Comparison of ENCODE assay signal across 22 cellular contexts in genomic region chr11:10594407-10594806, GRCh38. TPM values are rescaled to one million over a fixed set of nuclear protein-coding genes. Genes with fewer than 3 reads are reported as not detected.
DNase-seq lines count a peak whose midpoint lies in the region; ATAC-seq, FAIRE-seq and TF ChIP-seq lines count a peak whose summit lies in the region.
"Had no signal": no experiment of that assay in that cellular context is flagged by ENCODE, and none has a peak within 500 bp of the region (broad histone marks: within the 10 kb centered on the region; RNA-seq: fewer than 3 reads in every experiment).

No MANE protein-coding gene starts in this region.

- ATAC-seq in activated naive CD4-positive, alpha-beta T cell treated with anti-CD3 and anti-CD28 coated beads, Interleukin-2, amount 50 U/mL, for 72 hours = peak; percentile 66 to 96
- ATAC-seq in aorta (ENCODE audit: low FRiP score) (no peak), HG03135 (IDR thresholded peaks at IDR 0.05; ENCODE audit: unreplicated experiment) (no peak)
- ATAC-seq: left colon had no signal

- no peaks in the 10 kb centered on the region for H3K27me3 Mint-ChIP-seq in activated naive CD4-positive, alpha-beta T cell treated with anti-CD3 and anti-CD28 coated beads for 36 hours (ENCODE audit: low read depth)

- DNase-seq in activated naive CD4-positive, alpha-beta T cell treated with anti-CD3 and anti-CD28 coated beads, Interleukin-2, amount 50 U/mL, for 72 hours (ENCODE audit: low spot score in 2 of 2) = no peak
- no peak for DNase-seq in activated naive CD4-positive, alpha-beta T cell treated with anti-CD3 and anti-CD28 coated beads for 36 hours
- DNase-seq in ascending aorta (ENCODE audit: low spot score in 2 of 2) (no peak), keratinocyte (ENCODE audit: low read depth, low spot score) (peak; percentile 80), aorta (no peak), NCI-H1048 (lab: John Stamatoyannopoulos, UW) (no peak), DMS79 (lab: John Stamatoyannopoulos, UW) (no peak)
- DNase-seq: activated naive CD4-positive, alpha-beta T cell treated with Interleukin-2 at 50 U/mL for 16 hours; endodermal cell; foreskin fibroblast; left colon; NCI-H2029; nephron progenitor cell; posterior cingulate gyrus; Right ventricle myocardium superior; stimulated activated CD4-positive, alpha-beta T cell treated with anti-CD3 and anti-CD28 coated beads, Interleukin-1b, Interleukin-23, amount 100 ng/mL, for 48 hours; SW 1271; uterus had no signal

- H3K4me2 ChIP-seq in keratinocyte (ENCODE audit: control insufficient read depth, extremely low read depth, insufficient read depth, low read depth, low read length) = peak overlapping the region; percentile 71
- H3K4me2 ChIP-seq: KMS-11 had no signal

- no peaks in the 10 kb centered on the region for H3K36me3 Mint-ChIP-seq in activated naive CD4-positive, alpha-beta T cell treated with anti-CD3 and anti-CD28 coated beads, Interleukin-2, amount 50 U/mL, for 72 hours
- H3K36me3 Mint-ChIP-seq in activated naive CD4-positive, alpha-beta T cell treated with anti-CD3 and anti-CD28 coated beads for 36 hours (ENCODE audit: low read depth) = no peaks in the 10 kb centered on the region
- H3K36me3 Mint-ChIP-seq: mesothelial cell of epicardium had no signal

- dilution Hi-C loops in keratinocyte (cut with MboI; ENCODE audit: extremely low pct_ligation_motif_present, low sequenced_read_pairs) = no loop called here

- no peaks in the 10 kb centered on the region for H3K9me1 ChIP-seq in keratinocyte (ENCODE audit: control insufficient read depth, extremely low read depth, insufficient read depth, low read length)

- H3K4me3 Mint-ChIP-seq in activated naive CD4-positive, alpha-beta T cell treated with anti-CD3 and anti-CD28 coated beads for 36 hours = no peak overlapping the region
- H3K4me3 Mint-ChIP-seq: endodermal cell, mesothelial cell of epicardium, nephron progenitor cell had no signal

- peak; percentile 91 for FAIRE-seq in keratinocyte (lab: Jason Lieb, UNC)

- 86 to 90% methylated on average over 4 of the region's 4 CpGs for WGBS in aorta, 2 donors

- H3K36me3 ChIP-seq in ascending aorta (peaks cover 64 to 74% of the 10 kb centered on the region in 2 donors), keratinocyte (ENCODE audit: control insufficient read depth in 2 of 2, extremely low read depth in 1 of 2, insufficient read depth in 2 of 2, low read length in 2 of 2) (no peaks in the 10 kb centered on the region), aorta (ENCODE audit: control insufficient read depth in 1 of 2, insufficient read depth in 2 of 2, low read length in 1 of 2) (peaks cover 11 to 24% of the 10 kb centered on the region in 2 donors)
- H3K36me3 ChIP-seq: uterus had no signal

- H3K27ac ChIP-seq in ascending aorta = peak overlapping the region; percentile 93 to 95
- peak overlapping the region; percentile 100 for H3K27ac ChIP-seq in keratinocyte (ENCODE audit: control insufficient read depth, insufficient read depth, low read length)
- peak overlapping the region; percentile 35 to 61 for H3K27ac ChIP-seq in aorta (ENCODE audit: low read depth in 1 of 2, low read length in 2 of 2)
- H3K27ac ChIP-seq: KMS-11, uterus had no signal

- intact Hi-C loops in activated naive CD4-positive, alpha-beta T cell treated with anti-CD3 and anti-CD28 coated beads for 36 hours (cut with micrococcal nuclease) = no loop called here
- intact Hi-C loops in ascending aorta (cut with DNase I) = no loop called here
- intact Hi-C loops in aorta (cut with DNase I) = no loop called here

- H3K4me1 Mint-ChIP-seq in activated naive CD4-positive, alpha-beta T cell treated with anti-CD3 and anti-CD28 coated beads for 36 hours (ENCODE audit: low read depth) = no peaks in the 10 kb centered on the region

- peak overlapping the region; percentile 62 for H3K9ac ChIP-seq in keratinocyte (ENCODE audit: control insufficient read depth, extremely low read depth, insufficient read depth, low read length)
- H3K9ac ChIP-seq: KMS-11 had no signal

- no peak overlapping the region for H3K27ac Mint-ChIP-seq in activated naive CD4-positive, alpha-beta T cell treated with anti-CD3 and anti-CD28 coated beads, Interleukin-2, amount 50 U/mL, for 72 hours
- no peak overlapping the region for H3K27ac Mint-ChIP-seq in activated naive CD4-positive, alpha-beta T cell treated with anti-CD3 and anti-CD28 coated beads for 36 hours
- H3K27ac Mint-ChIP-seq: endodermal cell, mesothelial cell of epicardium, nephron progenitor cell had no signal

- H3K27me3 ChIP-seq in ascending aorta (no peaks in the 10 kb centered on the region), keratinocyte (ENCODE audit: control insufficient read depth, extremely low read depth, insufficient read depth, low read length) (no peaks in the 10 kb centered on the region), aorta (ENCODE audit: control insufficient read depth in 1 of 2, insufficient read depth in 2 of 2, low read length in 1 of 2) (no peaks in the 10 kb centered on the region)
- H3K27me3 ChIP-seq: uterus had no signal

- CTCF ChIA-PET in activated naive CD4-positive, alpha-beta T cell treated with anti-CD3 and anti-CD28 coated beads for 36 hours (lab: Charles Lee) = no interaction called here

- no peaks in the 10 kb centered on the region for H3K9me3 ChIP-seq in ascending aorta
- peaks cover 2% of the 10 kb centered on the region for H3K9me3 ChIP-seq in keratinocyte (ENCODE audit: control insufficient read depth, low read depth, low read length)
- H3K9me3 ChIP-seq in aorta (ENCODE audit: control insufficient read depth, low read length) = no peaks in the 10 kb centered on the region
- H3K9me3 ChIP-seq: uterus had no signal

- H3K4me3 ChIP-seq in ascending aorta (no peak overlapping the region), keratinocyte (ENCODE audit: control insufficient read depth in 2 of 3, extremely low read depth in 1 of 3, insufficient read depth in 2 of 3, low read depth in 1 of 3, low read length in 3 of 3) (no peak overlapping the region), aorta (ENCODE audit: low read length in 2 of 2) (no peak overlapping the region)
- H3K4me3 ChIP-seq: uterus had no signal

- H3K4me1 ChIP-seq in ascending aorta (peaks cover 17 to 28% of the 10 kb centered on the region in 2 donors), keratinocyte (ENCODE audit: control insufficient read depth, extremely low read depth, insufficient read depth, low read length) (peaks cover 41% of the 10 kb centered on the region), aorta (ENCODE audit: control insufficient read depth in 1 of 2, insufficient read depth in 2 of 2, low read length in 2 of 2) (peaks cover 1 to 2% of the 10 kb centered on the region in 2 donors)
- H3K4me1 ChIP-seq: uterus had no signal

- no peaks in the 10 kb centered on the region for H4K20me1 ChIP-seq in keratinocyte (ENCODE audit: control insufficient read depth, extremely low read depth, insufficient read depth, low read length)

- TF ChIP-seq CTCF in ascending aorta (IDR thresholded peaks at IDR 0.05) (no peak), keratinocyte (optimal IDR thresholded peaks at IDR 0.05 in 1 of 3, IDR thresholded peaks at IDR 0.05 in 1 of 3, conservative IDR thresholded peaks at IDR 0.05 in 1 of 3; ENCODE audit: extremely low read depth in 1 of 3, insufficient read depth in 2 of 3, low read length in 3 of 3) (no peak)

- no peaks in the 10 kb centered on the region for H3K79me2 ChIP-seq in keratinocyte (ENCODE audit: control insufficient read depth, insufficient read depth, low read length)

- H3K9me3 Mint-ChIP-seq in activated naive CD4-positive, alpha-beta T cell treated with anti-CD3 and anti-CD28 coated beads, Interleukin-2, amount 50 U/mL, for 72 hours = peaks cover 0 to 8% of the 10 kb centered on the region in 2 donors
- H3K9me3 Mint-ChIP-seq in activated naive CD4-positive, alpha-beta T cell treated with anti-CD3 and anti-CD28 coated beads for 36 hours = peaks cover 2% of the 10 kb centered on the region

- peak overlapping the region; percentile 12 for H2AFZ ChIP-seq in keratinocyte (ENCODE audit: control insufficient read depth, low read length)

RNA-seq across cellular contexts. Expression of gene LYVE1, which starts 25.9 kb away (rescaled TPM):
- total RNA-seq in activated naive CD4-positive, alpha-beta T cell treated with anti-CD3 and anti-CD28 coated beads, Interleukin-2, amount 50 U/mL, for 72 hours = not detected
- total RNA-seq in activated naive CD4-positive, alpha-beta T cell treated with anti-CD3 and anti-CD28 coated beads for 36 hours = not detected
- 66.3 TPM for total RNA-seq in ascending aorta
- polyA plus RNA-seq in keratinocyte = not detected in 3 replicates
- polyA plus RNA-seq in keratinocyte (2011; ENCODE audit: low read depth) = not detected
- polyA plus RNA-seq in keratinocyte (2011; cell fraction: cytosol; rRNA removed) = not detected in 2 replicates
- not detected in 2 replicates for polyA plus RNA-seq in keratinocyte (2011; cell fraction: nucleus; rRNA removed)
- not detected in 2 replicates for polyA plus RNA-seq in keratinocyte (2012; ENCODE audit: low replicate concordance)
- polyA minus RNA-seq in keratinocyte = not detected in 3 replicates
- not detected for polyA minus RNA-seq in keratinocyte (2011; cell fraction: cytosol; rRNA and poly(A)+ RNA removed)
- not detected in 2 replicates for polyA minus RNA-seq in keratinocyte (2011; cell fraction: nucleus; rRNA and poly(A)+ RNA removed)
- total RNA-seq in aorta = 100 to 1,000 TPM; 165 to 179 TPM
- 10 to 100 TPM; 11.8 to 28.2 TPM for polyA plus RNA-seq in aorta
- total RNA-seq: endodermal cell, NCI-H460 had no signal

RNA-seq across cellular contexts. Expression of gene RNF141, which starts 53.4 kb away (rescaled TPM):
- 10 to 100 TPM in 1 of 2 donors, 1 to 10 TPM in 1; 9.1 to 12.2 TPM for total RNA-seq in activated naive CD4-positive, alpha-beta T cell treated with anti-CD3 and anti-CD28 coated beads, Interleukin-2, amount 50 U/mL, for 72 hours
- total RNA-seq in activated naive CD4-positive, alpha-beta T cell treated with anti-CD3 and anti-CD28 coated beads for 36 hours = 10 to 100 TPM; 20.9 to 21.8 TPM
- total RNA-seq in ascending aorta (10.9 TPM), aorta (10 to 100 TPM; 42.9 to 59.3 TPM)
- polyA plus RNA-seq in keratinocyte (27.8 to 59.1 TPM (median 45.2 TPM) in 3 replicates), aorta (10 to 100 TPM; 20.5 to 61.6 TPM)
- 56.1 TPM for polyA plus RNA-seq in keratinocyte (2011; ENCODE audit: low read depth)
- 26.5 and 45.6 TPM in 2 replicates for polyA plus RNA-seq in keratinocyte (2011; cell fraction: cytosol; rRNA removed)
- polyA plus RNA-seq in keratinocyte (2011; cell fraction: nucleus; rRNA removed) = 13.4 and 21.0 TPM in 2 replicates
- polyA plus RNA-seq in keratinocyte (2012; ENCODE audit: low replicate concordance) = 34.4 and 54.8 TPM in 2 replicates
- polyA minus RNA-seq in keratinocyte = 9.1 to 40.1 TPM (median 34.0 TPM) in 3 replicates
- polyA minus RNA-seq in keratinocyte (2011; cell fraction: cytosol; rRNA and poly(A)+ RNA removed) = 28.4 TPM
- polyA minus RNA-seq in keratinocyte (2011; cell fraction: nucleus; rRNA and poly(A)+ RNA removed) = 8.3 and 14.4 TPM in 2 replicates

Comparison
In these comparisons a context has a peak if more than half of its experiments do, and no peak if none do; other contexts are left out.
1. ATAC-seq: peak in activated naive CD4-positive, alpha-beta T cell treated with anti-CD3 and anti-CD28 coated beads, Interleukin-2, amount 50 U/mL, for 72 hours (2 of 2); none in aorta (single experiment) and HG03135 (single experiment).
2. H3K27ac ChIP-seq: peak in every context shown above with its lines; median percentile 100 in keratinocyte; 94 in ascending aorta; 48 in aorta.
3. RNA of gene LYVE1, which starts 25.9 kb away (total RNA-seq): 165 to 179 TPM in aorta and 66.3 TPM in ascending aorta (single experiment); not detected in activated naive CD4-positive, alpha-beta T cell treated with anti-CD3 and anti-CD28 coated beads, Interleukin-2, amount 50 U/mL, for 72 hours and not detected in activated naive CD4-positive, alpha-beta T cell treated with anti-CD3 and anti-CD28 coated beads for 36 hours; every median in the first group is over 10 times any median in the second.